In the genomic region with DNA sequence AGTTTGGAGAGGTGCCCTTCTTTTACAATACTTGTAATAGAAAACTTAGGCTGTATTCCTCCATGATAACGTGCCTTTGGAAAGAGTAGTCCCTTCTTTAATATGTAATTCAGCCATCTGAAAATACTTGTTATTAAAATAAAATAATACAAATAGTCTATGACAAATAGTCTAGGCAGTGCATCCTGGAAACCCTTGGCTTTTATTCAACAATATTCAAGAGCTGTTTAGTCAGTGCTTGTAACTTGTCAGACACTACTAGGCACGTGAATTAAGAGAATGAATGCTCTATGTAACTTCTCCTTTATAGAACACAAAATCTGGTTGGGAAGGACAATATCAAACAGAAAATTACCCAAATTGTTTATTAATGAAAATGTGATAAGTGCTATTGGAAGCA, we compare ENCODE assay signal across 18 cellular contexts.
A peak's percentile ranks its signal among the peaks of the same experiment; 100 is the strongest.
DNase-seq lines count a peak whose midpoint lies in the region; ATAC-seq, FAIRE-seq and TF ChIP-seq lines count a peak whose summit lies in the region.
"Had no signal": no experiment of that assay in that cellular context is flagged by ENCODE, and none has a peak within 500 bp of the region (broad histone marks: within the 10 kb centered on the region; RNA-seq: fewer than 3 reads in every experiment).

No MANE protein-coding gene starts in this region.

- H3K9ac ChIP-seq in SK-N-MC (ENCODE audit: insufficient read length): peak overlapping the region; percentile 75
- H3K9ac ChIP-seq: BLaER1 had no signal

- peak overlapping the region; percentile 98 for H3K27ac ChIP-seq in SK-N-MC
- H3K27ac ChIP-seq: BLaER1, HL-60 had no signal

- DNase-seq in D721Med (ENCODE audit: insufficient read length, low spot score) (no peak), SK-N-MC (ENCODE audit: low read depth, low spot score) (no peak), fibroblast of mammary gland (ENCODE audit: low read depth) (peak; percentile 24), pons (ENCODE audit: low spot score) (no peak)
- DNase-seq in stimulated activated CD4-positive, alpha-beta T cell treated with anti-CD3 and anti-CD28 coated beads, Interleukin-2, amount 100 ng/mL, for 24 hours: no peak
- DNase-seq: CD4-positive, alpha-beta memory T cell; DMS79 treated with DMSO at 0.1 percent for 48 hours; GF-D8; GOT3; H7; HFFc6; IMR-90 had no signal

- H3K9me3 ChIP-seq in SK-N-MC (ENCODE audit: low read depth, low read length): no peaks in the 10 kb centered on the region
- H3K9me3 ChIP-seq: BLaER1 had no signal

- H3K4me3 ChIP-seq in SK-N-MC (peak overlapping the region; percentile 68), fibroblast of mammary gland (ENCODE audit: control insufficient read depth, low read depth, low read length) (no peak overlapping the region)
- H3K4me3 ChIP-seq: BLaER1, K562 had no signal

- no peak for ATAC-seq in GM18867 (IDR thresholded peaks at IDR 0.05; ENCODE audit: unreplicated experiment)
- ATAC-seq: HCT116, K562 had no signal

- peak; percentile 46 for FAIRE-seq in D721Med (lab: Jason Lieb, UNC)
- FAIRE-seq: A204.1, K562 had no signal

- TF ChIP-seq CTCF in D721Med (IDR thresholded peaks at IDR 0.05; ENCODE audit: insufficient read depth, missing control alignments) (no peak), fibroblast of mammary gland (conservative IDR thresholded peaks at IDR 0.05; ENCODE audit: control insufficient read depth, insufficient read depth, low read depth, low read length) (no peak)

- no peaks in the 10 kb centered on the region for H3K36me3 ChIP-seq in SK-N-MC (ENCODE audit: insufficient read depth, low read length)
- H3K36me3 ChIP-seq: BLaER1 had no signal
